Comparison of ENCODE assay signal across 19 cellular contexts in genomic region chr2:226467221-226467620, GRCh38.
"Had no signal": no experiment of that assay in that cellular context is flagged by ENCODE, and none has a peak within 500 bp of the region (broad histone marks: within the 10 kb centered on the region; RNA-seq: fewer than 3 reads in every experiment).

No MANE protein-coding gene starts in this region.

- DNase-seq: effector CD4-positive, alpha-beta T cell; gastrocnemius medialis; heart right ventricle; immature natural killer cell; kidney; left cardiac atrium; left ventricle myocardium inferior; lower lobe of right lung; naive B cell; psoas muscle; retina; stimulated activated CD4-positive, alpha-beta T cell treated with anti-CD3 and anti-CD28 coated beads, Interleukin-2, amount 100 ng/mL, for 24 hours; stimulated activated CD4-positive, alpha-beta T cell treated with anti-CD3 and anti-CD28 coated beads, Interleukin-4, amount 100 ng/mL, for 4 hours; stimulated activated naive B cell treated with anti-CD40 and anti-IgM and Interleukin-4, amounts not matched to agents 10 μg/mL and 1 μg/mL and 100 μg/mL, for 72 hours; stimulated activated naive CD8-positive, alpha-beta T cell treated with anti-CD3 and anti-CD28 coated beads, Interleukin-15, amount 100 ng/mL, for 72 hours; testis; transverse colon had no signal

- FAIRE-seq: kidney had no signal

- H3K4me1 ChIP-seq: gastrocnemius medialis, psoas muscle, testis, transverse colon had no signal

- H3K27me3 ChIP-seq: gastrocnemius medialis, heart right ventricle, testis, transverse colon had no signal

- H3K27ac ChIP-seq: coronary artery, gastrocnemius medialis, heart right ventricle, left ventricle myocardium inferior, lower lobe of right lung, psoas muscle, testis, transverse colon had no signal

- H3K4me3 ChIP-seq: coronary artery, gastrocnemius medialis, heart right ventricle, left ventricle myocardium inferior, lower lobe of right lung, psoas muscle, testis, transverse colon had no signal

- H3K9me3 ChIP-seq: gastrocnemius medialis, lower lobe of right lung, testis, transverse colon had no signal

- ATAC-seq: gastrocnemius medialis; heart right ventricle; left cardiac atrium; psoas muscle; sciatic nerve; stimulated activated naive B cell treated with anti-CD40 and anti-IgM and Interleukin-4, amounts not matched to agents 10 μg/mL and 1 μg/mL and 100 μg/mL, for 72 hours; stimulated activated naive CD8-positive, alpha-beta T cell treated with anti-CD3 and anti-CD28 coated beads, Interleukin-15, amount 100 ng/mL, for 72 hours had no signal

- H3K36me3 ChIP-seq: gastrocnemius medialis, heart right ventricle, left ventricle myocardium inferior, lower lobe of right lung, transverse colon had no signal
